ENCODE assay signal across 8 cellular contexts in genomic region chr2:47907097-47907781, GRCh38. TPM values are rescaled to one million over a fixed set of nuclear protein-coding genes. Genes with fewer than 3 reads are reported as not detected.
DNase-seq lines count a peak whose midpoint lies in the region; ATAC-seq, FAIRE-seq and TF ChIP-seq lines count a peak whose summit lies in the region.

No MANE protein-coding gene starts in this region.

- peaks cover 7 to 14% of the 10 kb centered on the region in 2 experiments; a peak in 2 of 4 replicates for H3K4me1 ChIP-seq in SK-N-SH (ENCODE audit: control insufficient read depth in 1 of 2, insufficient read depth in 2 of 2, low read depth in 1 of 2, low read length in 1 of 2)
- H3K4me1 ChIP-seq in lower lobe of right lung, result peaks cover 15% of the 10 kb centered on the region
- H3K4me1 ChIP-seq in subcutaneous abdominal adipose tissue (ENCODE audit: control insufficient read depth in 5 of 5, insufficient read depth in 5 of 5, low read length in 5 of 5), result peaks cover 0 to 26% (median 20%) of the 10 kb centered on the region in 5 donors

- H3K4me3 ChIP-seq in SK-N-SH (ENCODE audit: low read depth in 2 of 2, low read length in 1 of 2) (peak overlapping the region; percentile 52 to 74), lower lobe of right lung (peak overlapping the region; percentile 76), subcutaneous abdominal adipose tissue (ENCODE audit: low read depth in 1 of 5, low read length in 5 of 5) (peak overlapping the region; percentile 60 to 77 (median 72))

- H3K27ac Mint-ChIP-seq in MCF 10A (ENCODE audit: low read depth, unreplicated experiment), result peak overlapping the region; percentile 97

- H2AFZ ChIP-seq in SK-N-SH (ENCODE audit: low read depth), result peak overlapping the region; percentile 84

- no peaks in the 10 kb centered on the region for H3K36me3 Mint-ChIP-seq in MCF 10A (ENCODE audit: insufficient read depth, unreplicated experiment)

- CTCF ChIA-PET in SK-N-SH (lab: Yijun Ruan, JAX) (interaction anchor here (0.6 to 2.3 kb wide), 20 partner anchors 8 to 1499 kb away, joined by 3 to 24 read pairs (median 3); no protein-coding TSS in a partner anchor), MCF 10A (lab: Yijun Ruan, JAX) (interaction anchor here (0.6 to 1.9 kb wide), 13 partner anchors 18 to 369 kb away, joined by 3 to 13 read pairs (median 3); no protein-coding TSS in a partner anchor)

- TF ChIP-seq RAD21 in SK-N-SH (IDR thresholded peaks at IDR 0.05; ENCODE audit: low read length), result no peak

- H4K20me1 ChIP-seq in SK-N-SH (ENCODE audit: insufficient read depth), result peaks cover 25% of the 10 kb centered on the region

- WGBS in SK-N-SH (ENCODE audit: low lambda C conversion rate), result 31% methylated on average over 13 of the region's 13 CpGs

- BruUV-seq in MCF 10A (replicated peaks; lab: Mats Ljungman, UMichigan), result TSS peak; percentile 89

- peak overlapping the region; percentile 75 for H3K4me2 ChIP-seq in SK-N-SH

- TF ChIP-seq POLR2A in GM12892 (IDR thresholded peaks at IDR 0.05; ENCODE audit: low read depth, low read length), result no peak

- TF ChIP-seq CTCF in SK-N-SH (IDR thresholded peaks at IDR 0.05) (no peak), MCF 10A (IDR thresholded peaks at IDR 0.05; ENCODE audit: unreplicated experiment) (no peak), lower lobe of right lung (IDR thresholded peaks at IDR 0.05) (no peak)

- H3K9ac ChIP-seq in SK-N-SH (peak overlapping the region; percentile 83), subcutaneous abdominal adipose tissue (ENCODE audit: low read length in 5 of 5) (peak overlapping the region; percentile 1 to 83 (median 71))

- intact Hi-C loops in MCF 10A (cut with micrococcal nuclease), result loop anchor here (5.0 kb wide), 2 partner anchors 45 to 125 kb away; partner anchors contain the start of gene MSH6
- intact Hi-C loops in lower lobe of right lung (cut with DNase I), result no loop called here

- TF ChIP-seq EP300 in SK-N-SH (IDR thresholded peaks at IDR 0.05; ENCODE audit: borderline replicate concordance in 1 of 2, low read depth in 1 of 2, low read length in 1 of 2), result no peak

- no peaks in the 10 kb centered on the region for H3K9me2 ChIP-seq in SK-N-SH

- ATAC-seq in lower lobe of right lung (no peak), GM19463 (IDR thresholded peaks at IDR 0.05; ENCODE audit: unreplicated experiment) (no peak), HG02623 (IDR thresholded peaks at IDR 0.05; ENCODE audit: unreplicated experiment) (no peak)

- H3K9me3 Mint-ChIP-seq in MCF 10A (ENCODE audit: unreplicated experiment), result no peaks in the 10 kb centered on the region

- peaks cover 18% of the 10 kb centered on the region for H3K4me1 Mint-ChIP-seq in MCF 10A (ENCODE audit: insufficient read depth, unreplicated experiment)

- H3K4me3 Mint-ChIP-seq in MCF 10A (ENCODE audit: unreplicated experiment), result peak overlapping the region; percentile 92

- H3K36me3 ChIP-seq in SK-N-SH (replicated peaks in 1 of 2; ENCODE audit: control insufficient read depth in 1 of 2, insufficient read depth in 2 of 2, low read length in 1 of 2), result no peaks in the 10 kb centered on the region
- H3K36me3 ChIP-seq in lower lobe of right lung, result no peaks in the 10 kb centered on the region
- H3K36me3 ChIP-seq in subcutaneous abdominal adipose tissue (ENCODE audit: control insufficient read depth in 5 of 5, insufficient read depth in 5 of 5, low read length in 5 of 5), result no peaks in the 10 kb centered on the region

- H3F3A ChIP-seq in SK-N-SH (replicated peaks; ENCODE audit: insufficient read depth), result peaks cover 11% of the 10 kb centered on the region

- H3K27me3 ChIP-seq in SK-N-SH (ENCODE audit: insufficient read depth) (no peaks in the 10 kb centered on the region), lower lobe of right lung (ENCODE audit: low read depth) (no peaks in the 10 kb centered on the region), subcutaneous abdominal adipose tissue (ENCODE audit: control insufficient read depth in 5 of 5, insufficient read depth in 4 of 5, low read length in 5 of 5) (no peaks in the 10 kb centered on the region)

- H3K9me3 ChIP-seq in SK-N-SH, result no peaks in the 10 kb centered on the region
- H3K9me3 ChIP-seq in lower lobe of right lung, result no peaks in the 10 kb centered on the region
- H3K9me3 ChIP-seq in subcutaneous abdominal adipose tissue (ENCODE audit: control insufficient read depth in 5 of 5, low read length in 5 of 5), result no peaks in the 10 kb centered on the region

- POLR2A ChIA-PET in SK-N-SH (lab: Yijun Ruan, JAX), result interaction anchor here (0.5 to 0.9 kb wide), 11 partner anchors 10 to 386 kb away, joined by 3 to 5 read pairs (median 3); partner anchors contain the start of gene MSH6
- POLR2A ChIA-PET in MCF 10A (lab: Yijun Ruan, JAX), result interaction anchor here (0.6 to 1.6 kb wide), 16 partner anchors 9 to 1810 kb away, joined by 3 to 7 read pairs (median 4); no protein-coding TSS in a partner anchor

- H3K27me3 Mint-ChIP-seq in MCF 10A (ENCODE audit: insufficient read depth, unreplicated experiment), result no peaks in the 10 kb centered on the region

- H3K27ac ChIP-seq in SK-N-SH (ENCODE audit: low read depth in 2 of 2, low read length in 1 of 2) (peak overlapping the region; percentile 95 to 96), lower lobe of right lung (peak overlapping the region; percentile 97), subcutaneous abdominal adipose tissue (ENCODE audit: low read depth, low read length) (peak overlapping the region; percentile 90)

- H3K79me2 ChIP-seq in SK-N-SH (ENCODE audit: insufficient read depth), result peaks cover 29% of the 10 kb centered on the region

- FAIRE-seq in GM12892 (lab: Jason Lieb, UNC), result peak; percentile 21

- DNase-seq in GM12892 (ENCODE audit: insufficient read length), result no peak
- no peak for DNase-seq in SK-N-SH
- peak; percentile 35 for DNase-seq in MCF 10A (ENCODE audit: unreplicated experiment)
- peak; percentile 55 for DNase-seq in lower lobe of right lung
- DNase-seq in occipital lobe (lab: John Stamatoyannopoulos, UW), result no peak

TF ChIP-seq in SK-N-SH, 30 proteins besides CTCF, POLR2A, EP300 and RAD21:
- TF ChIP-seq, protein P1, sequence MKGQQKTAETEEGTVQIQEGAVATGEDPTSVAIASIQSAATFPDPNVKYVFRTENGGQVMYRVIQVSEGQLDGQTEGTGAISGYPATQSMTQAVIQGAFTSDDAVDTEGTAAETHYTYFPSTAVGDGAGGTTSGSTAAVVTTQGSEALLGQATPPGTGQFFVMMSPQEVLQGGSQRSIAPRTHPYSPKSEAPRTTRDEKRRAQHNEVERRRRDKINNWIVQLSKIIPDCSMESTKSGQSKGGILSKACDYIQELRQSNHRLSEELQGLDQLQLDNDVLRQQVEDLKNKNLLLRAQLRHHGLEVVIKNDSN (IDR thresholded peaks at IDR 0.05; ENCODE audit: borderline replicate concordance, low read depth), result no peak
- TF ChIP-seq FOXJ3 (CRISPR knock-in tag; IDR thresholded peaks at IDR 0.05), result 0 out of 2 replicates have a peak, but pooled peaks have one; percentile 5
TF ChIP-seq in SK-N-SH: peak in this region for 1.

RNA-seq across cellular contexts. Expression of gene FBXO11, which starts 0.9 kb away (rescaled TPM):
- polyA plus RNA-seq in GM12892 (2012; ENCODE audit: missing spikeins), result 24.0 TPM
- polyA plus RNA-seq in SK-N-SH (2012; rRNA removed), result 26.6 and 29.0 TPM in 2 replicates
- polyA plus RNA-seq in SK-N-SH (2012; cell fraction: cytosol; rRNA removed), result 30.0 and 32.3 TPM in 2 replicates
- 76.0 and 102 TPM in 2 replicates for polyA plus RNA-seq in SK-N-SH (2012; cell fraction: nucleus; rRNA removed)
- total RNA-seq in MCF 10A (2022) (60.4 and 64.1 TPM in 2 replicates), lower lobe of right lung (75.0 TPM), occipital lobe (192 TPM)

Comparison
In these comparisons a context has a peak if more than half of its experiments do, and no peak if none do; other contexts are left out.
1. DNase-seq: peak in MCF 10A (single experiment) and lower lobe of right lung (single experiment); none in GM12892 (single experiment), SK-N-SH (single experiment) and occipital lobe (single experiment).
2. Peak in every context shown above with its lines, with median percentiles within 50 percentile points of each other: H3K27ac ChIP-seq and H3K4me3 ChIP-seq.